ENCODE assay signal across 8 cellular contexts in genomic region chr19:43820098-43820860, GRCh38. TPM values are rescaled to one million over a fixed set of nuclear protein-coding genes. Genes with fewer than 3 reads are reported as not detected.
DNase-seq lines count a peak whose midpoint lies in the region; ATAC-seq and TF ChIP-seq lines count a peak whose summit lies in the region.

No MANE protein-coding gene starts in this region.

- DNase-seq in EH (ENCODE audit: low read depth) (peak; percentile 51), epithelial cell of proximal tubule (ENCODE audit: low read depth) (no peak), neuronal stem cell (ENCODE audit: low spot score) (no peak), aorta (peak; percentile 69 to 79), SHP77 treated with DMSO at 0.1 percent for 48 hours (lab: John Stamatoyannopoulos, UW) (no peak), COR-L47 (lab: John Stamatoyannopoulos, UW) (no peak)
- peak; percentile 64 for DNase-seq in activated CD4-positive, alpha-beta memory T cell treated with anti-CD3 and anti-CD28 coated beads for 36 hours

- H3K27ac Mint-ChIP-seq in activated CD4-positive, alpha-beta memory T cell treated with anti-CD3 and anti-CD28 coated beads for 36 hours: peak overlapping the region; percentile 31

- intact Hi-C loops in activated CD4-positive, alpha-beta memory T cell treated with anti-CD3 and anti-CD28 coated beads for 36 hours (cut with micrococcal nuclease): no loop called here
- intact Hi-C loops in aorta (cut with DNase I): loop anchor here in 1 of 2 donors (10.0 kb wide), 1 partner anchor 135 kb away; the partner anchor contains the start of gene ZNF221

- no peak overlapping the region for H2AFZ ChIP-seq in neuronal stem cell (ENCODE audit: low read length)

- no peaks in the 10 kb centered on the region for H3K36me3 ChIP-seq in neuronal stem cell (replicated peaks in 1 of 2; ENCODE audit: control insufficient read depth in 2 of 2, insufficient read depth in 2 of 2, low read length in 2 of 2)
- no peaks in the 10 kb centered on the region for H3K36me3 ChIP-seq in aorta (ENCODE audit: control insufficient read depth in 1 of 2, insufficient read depth in 2 of 2, low read length in 1 of 2)

- no peak overlapping the region for H4K91ac ChIP-seq in neuronal stem cell (ENCODE audit: low read depth, low read length, poor library complexity)

- no peak overlapping the region for H2BK5ac ChIP-seq in neuronal stem cell (ENCODE audit: low read length)

- peaks cover 17% of the 10 kb centered on the region for H3K27me3 Mint-ChIP-seq in activated CD4-positive, alpha-beta memory T cell treated with anti-CD3 and anti-CD28 coated beads for 36 hours

- H3K9ac ChIP-seq in neuronal stem cell (ENCODE audit: low read depth, low read length, poor library complexity): no peak overlapping the region

- H3K4ac ChIP-seq in neuronal stem cell (ENCODE audit: low read length): no peak overlapping the region

- no peak for TF ChIP-seq CTCF in epithelial cell of proximal tubule (conservative IDR thresholded peaks at IDR 0.05; ENCODE audit: low read depth, low read length)

- H2BK15ac ChIP-seq in neuronal stem cell (ENCODE audit: low read length): no peak overlapping the region

- H3K4me3 Mint-ChIP-seq in activated CD4-positive, alpha-beta memory T cell treated with anti-CD3 and anti-CD28 coated beads for 36 hours: peak overlapping the region; percentile 67

- H3K36me3 Mint-ChIP-seq in activated CD4-positive, alpha-beta memory T cell treated with anti-CD3 and anti-CD28 coated beads for 36 hours: no peaks in the 10 kb centered on the region

- H3K18ac ChIP-seq in neuronal stem cell (ENCODE audit: low read length): no peak overlapping the region

- H3K23ac ChIP-seq in neuronal stem cell (ENCODE audit: low read depth, low read length, poor library complexity): peak overlapping the region; percentile 6

- peaks cover 11% of the 10 kb centered on the region for H3K4me1 Mint-ChIP-seq in activated CD4-positive, alpha-beta memory T cell treated with anti-CD3 and anti-CD28 coated beads for 36 hours (ENCODE audit: low read depth)

- H3K4me1 ChIP-seq in neuronal stem cell (ENCODE audit: control insufficient read depth in 2 of 2, insufficient read depth in 1 of 2, low read depth in 1 of 2, low read length in 2 of 2) (no peaks in the 10 kb centered on the region), aorta (ENCODE audit: control insufficient read depth in 1 of 2, insufficient read depth in 2 of 2, low read length in 2 of 2) (no peaks in the 10 kb centered on the region)

- H3K27ac ChIP-seq in neuronal stem cell (replicated peaks; ENCODE audit: low read length): no peak overlapping the region
- no peak overlapping the region for H3K27ac ChIP-seq in aorta (ENCODE audit: low read depth in 1 of 2, low read length in 2 of 2)

- no peak overlapping the region for H2AK5ac ChIP-seq in neuronal stem cell (ENCODE audit: low read depth, low read length)

- H3K9me3 Mint-ChIP-seq in activated CD4-positive, alpha-beta memory T cell treated with anti-CD3 and anti-CD28 coated beads for 36 hours: no peaks in the 10 kb centered on the region

- POLR2A ChIA-PET in activated CD4-positive, alpha-beta memory T cell treated with anti-CD3 and anti-CD28 coated beads for 36 hours (lab: Charles Lee): interaction anchor here (1.4 kb wide), 1 partner anchor 295 kb away, joined by 3 read pairs; no protein-coding TSS in a partner anchor

- H3K4me3 ChIP-seq in epithelial cell of proximal tubule (ENCODE audit: low read depth, low read length): peak overlapping the region; percentile 43
- peak overlapping the region in 1 of 2 donors; percentile 55 for H3K4me3 ChIP-seq in neuronal stem cell (ENCODE audit: low read length in 2 of 2)
- H3K4me3 ChIP-seq in aorta (ENCODE audit: low read length in 2 of 2): no peak overlapping the region

- no peak overlapping the region for H4K8ac ChIP-seq in neuronal stem cell (ENCODE audit: low read depth, low read length)

- no peak overlapping the region for H3K14ac ChIP-seq in neuronal stem cell (ENCODE audit: low read length)

- ATAC-seq in aorta (ENCODE audit: low FRiP score): peak; percentile 52
- ATAC-seq in HG02885 (IDR thresholded peaks at IDR 0.05; ENCODE audit: poor library complexity, unreplicated experiment): no peak

- CTCF ChIA-PET in activated CD4-positive, alpha-beta memory T cell treated with anti-CD3 and anti-CD28 coated beads for 36 hours (lab: Charles Lee): interaction anchor here (0.8 to 1.4 kb wide), 2 partner anchors 11 kb away, joined by 4 to 7 read pairs; no protein-coding TSS in a partner anchor

- H2BK12ac ChIP-seq in neuronal stem cell (ENCODE audit: low read length): no peak overlapping the region

- no CpG with 5 or more reads among the region's 47 CpGs for WGBS in neuronal stem cell (ENCODE audit: extremely low coverage in 2 of 2, insufficient read length in 2 of 2, insufficient replicate concordance in 1 of 2), 2 donors
- 12 to 13% methylated on average over 47 of the region's 47 CpGs for WGBS in aorta, 2 donors

- peaks cover 4 to 7% of the 10 kb centered on the region in 2 donors for H3K9me3 ChIP-seq in neuronal stem cell (replicated peaks in 1 of 2; ENCODE audit: control insufficient read depth in 2 of 2, insufficient read depth in 1 of 2, low read depth in 1 of 2, low read length in 2 of 2)
- peaks cover 1% of the 10 kb centered on the region for H3K9me3 ChIP-seq in aorta (ENCODE audit: control insufficient read depth, low read length)

- no peak overlapping the region for H3K4me2 ChIP-seq in neuronal stem cell (ENCODE audit: insufficient read depth, low read length, poor library complexity, severe bottlenecking)

- H3K27me3 ChIP-seq in neuronal stem cell (ENCODE audit: control insufficient read depth in 3 of 3, insufficient read depth in 3 of 3, low read depth in 1 of 3, low read length in 3 of 3): peaks cover 0 to 2% (median 0%) of the 10 kb centered on the region in 3 experiments
- H3K27me3 ChIP-seq in aorta (ENCODE audit: control insufficient read depth in 1 of 2, insufficient read depth in 2 of 2, low read length in 1 of 2): no peaks in the 10 kb centered on the region

- no peaks in the 10 kb centered on the region for H3K79me1 ChIP-seq in neuronal stem cell (ENCODE audit: low read depth, low read length)

- H2BK120ac ChIP-seq in neuronal stem cell (ENCODE audit: low read depth, low read length): no peak overlapping the region

RNA-seq across cellular contexts. Expression of gene ZNF283, which starts 6.8 kb away (rescaled TPM):
- total RNA-seq in activated CD4-positive, alpha-beta memory T cell treated with anti-CD3 and anti-CD28 coated beads for 36 hours: 1 to 10 TPM; 5.2 to 8.1 TPM
- total RNA-seq in epithelial cell of proximal tubule (2.9 and 3.5 TPM in 2 replicates), aorta (10 to 100 TPM; 12.0 to 15.2 TPM)
- polyA plus RNA-seq in neuronal stem cell (2013, experiment 1 of 2): 4.2 TPM
- 4.7 TPM for polyA plus RNA-seq in neuronal stem cell (2013, experiment 2 of 2)
- polyA plus RNA-seq in aorta: 1 to 10 TPM; 3.9 to 4.5 TPM

RNA-seq across cellular contexts. Expression of gene LYPD5, which starts 18.0 kb away (rescaled TPM):
- total RNA-seq in activated CD4-positive, alpha-beta memory T cell treated with anti-CD3 and anti-CD28 coated beads for 36 hours: 1 to 10 TPM in 1 of 2 experiments, under 1 TPM in 1; 0.62 to 1.2 TPM
- 1.2 TPM in 1 of 2 replicates, not detected in the other for total RNA-seq in epithelial cell of proximal tubule
- polyA plus RNA-seq in neuronal stem cell (2013, experiment 1 of 2): 0.03 TPM
- polyA plus RNA-seq in neuronal stem cell (2013, experiment 2 of 2): 0.12 TPM
- 1 to 10 TPM; 1.6 to 1.9 TPM for total RNA-seq in aorta
- under 1 TPM; 0.08 to 0.63 TPM for polyA plus RNA-seq in aorta

RNA-seq across cellular contexts. Expression of gene KCNN4, which starts 39.5 kb away (rescaled TPM):
- total RNA-seq in activated CD4-positive, alpha-beta memory T cell treated with anti-CD3 and anti-CD28 coated beads for 36 hours: 100 to 1,000 TPM; 120 to 130 TPM
- 8.3 and 11.6 TPM in 2 replicates for total RNA-seq in epithelial cell of proximal tubule
- 0.20 TPM for polyA plus RNA-seq in neuronal stem cell (2013, experiment 1 of 2)
- polyA plus RNA-seq in neuronal stem cell (2013, experiment 2 of 2): 0.11 TPM
- total RNA-seq in aorta: 1 to 10 TPM; 4.1 to 4.3 TPM
- polyA plus RNA-seq in aorta: 1 to 10 TPM; 1.5 to 8.6 TPM

Comparison
In these comparisons a context has a peak if more than half of its experiments do, and no peak if none do; other contexts are left out.
1. DNase-seq: peak in EH (single experiment), activated CD4-positive, alpha-beta memory T cell treated with anti-CD3 and anti-CD28 coated beads for 36 hours (single experiment) and aorta (2 of 2); none in epithelial cell of proximal tubule (single experiment), neuronal stem cell (single experiment), SHP77 treated with DMSO at 0.1 percent for 48 hours (single experiment) and COR-L47 (single experiment).